1 cellular context compared by ENCODE assay signal in genomic region chr19:58150328-58150921, GRCh38.
TF ChIP-seq lines count a peak whose summit lies in the region.

TSS of gene ZNF329 (minus strand) at chr19:58150789. CDS start at chr19:58129503, 21,286 bp downstream.

TF ChIP-seq in HepG2, 621 proteins besides CTCF, POLR2A, EP300 and RAD21 (continued from another document and continues in another):
- peak; percentile 66; the same call in 1 of the 2 replicates for TF ChIP-seq ZNF598 (CRISPR knock-in tag; IDR thresholded peaks at IDR 0.05; ENCODE audit: borderline replicate concordance)
- TF ChIP-seq ZNF234 (CRISPR knock-in tag; conservative IDR thresholded peaks at IDR 0.05), result no peak
- no peak for TF ChIP-seq AKNA (CRISPR knock-in tag; IDR thresholded peaks at IDR 0.05; ENCODE audit: borderline replicate concordance)
- TF ChIP-seq EEA1 (CRISPR knock-in tag; IDR thresholded peaks at IDR 0.05; ENCODE audit: borderline replicate concordance), result no peak
- TF ChIP-seq KLF13 (CRISPR knock-in tag; IDR thresholded peaks at IDR 0.05), result no peak
- no peak for TF ChIP-seq ZNF253 (CRISPR knock-in tag; IDR thresholded peaks at IDR 0.05; ENCODE audit: borderline replicate concordance)
- TF ChIP-seq FOXA3 (CRISPR knock-in tag; IDR thresholded peaks at IDR 0.05), result no peak
- TF ChIP-seq TOPORS (CRISPR knock-in tag; IDR thresholded peaks at IDR 0.05), result no peak
- TF ChIP-seq ZSCAN22 (CRISPR knock-in tag; IDR thresholded peaks at IDR 0.05), result no peak
- TF ChIP-seq CHD2 (IDR thresholded peaks at IDR 0.05; ENCODE audit: low read depth, low read length), result no peak
- 0 out of 2 replicates have a peak, but pooled peaks have one; percentile 57 for TF ChIP-seq ZC3H13 (CRISPR knock-in tag; IDR thresholded peaks at IDR 0.05)
- peak; percentile 42; the same call in 1 of the 2 replicates for TF ChIP-seq ZSCAN25 (CRISPR knock-in tag; IDR thresholded peaks at IDR 0.05)
- no peak for TF ChIP-seq RFX5 (IDR thresholded peaks at IDR 0.05; ENCODE audit: low read depth, low read length)
- TF ChIP-seq PHF20 (CRISPR knock-in tag; IDR thresholded peaks at IDR 0.05), result peak; percentile 63
- no peak for TF ChIP-seq SRSF1 (optimal IDR thresholded peaks at IDR 0.05; ENCODE audit: low read depth, low read length)
- no peak for TF ChIP-seq PBX2 (CRISPR knock-in tag; IDR thresholded peaks at IDR 0.05)
- TF ChIP-seq SNAI1 (CRISPR knock-in tag; IDR thresholded peaks at IDR 0.05; ENCODE audit: borderline replicate concordance), result no peak
- TF ChIP-seq E2F1 (CRISPR knock-in tag; IDR thresholded peaks at IDR 0.05), result no peak
- no peak for TF ChIP-seq RORA (CRISPR knock-in tag; IDR thresholded peaks at IDR 0.05)
- TF ChIP-seq ZNF614 (CRISPR knock-in tag; IDR thresholded peaks at IDR 0.05; ENCODE audit: borderline replicate concordance), result no peak
- TF ChIP-seq ZNF251 (CRISPR knock-in tag; IDR thresholded peaks at IDR 0.05), result no peak
- TF ChIP-seq DR1 (CRISPR knock-in tag; IDR thresholded peaks at IDR 0.05), result no peak
- peak; percentile 51; the same call in 1 of the 2 replicates for TF ChIP-seq NFKB2 (CRISPR knock-in tag; IDR thresholded peaks at IDR 0.05; ENCODE audit: borderline replicate concordance)
- TF ChIP-seq NPAS2 (CRISPR knock-in tag; IDR thresholded peaks at IDR 0.05; ENCODE audit: borderline replicate concordance), result no peak
- no peak for TF ChIP-seq FOXA1 (IDR thresholded peaks at IDR 0.05)
- TF ChIP-seq FOXA1 (CRISPR knock-in tag; IDR thresholded peaks at IDR 0.05), result no peak
- TF ChIP-seq HBP1 (CRISPR knock-in tag; IDR thresholded peaks at IDR 0.05; ENCODE audit: low read depth), result no peak
- no peak for TF ChIP-seq ZFP1 (CRISPR knock-in tag; IDR thresholded peaks at IDR 0.05)
- TF ChIP-seq HDAC2 (CRISPR knock-in tag; IDR thresholded peaks at IDR 0.05), result no peak
- peak; percentile 64; the same call in 1 of the 2 replicates for TF ChIP-seq NAIF1 (CRISPR knock-in tag; IDR thresholded peaks at IDR 0.05; ENCODE audit: borderline replicate concordance)
- no peak for TF ChIP-seq ZNF17 (CRISPR knock-in tag; IDR thresholded peaks at IDR 0.05)
- no peak for TF ChIP-seq SKI (IDR thresholded peaks at IDR 0.05; ENCODE audit: partially characterized antibody)
- TF ChIP-seq RBAK (CRISPR knock-in tag; IDR thresholded peaks at IDR 0.05), result no peak
- no peak for TF ChIP-seq MXD4 (CRISPR knock-in tag; IDR thresholded peaks at IDR 0.05)
- TF ChIP-seq JDP2 (CRISPR knock-in tag; IDR thresholded peaks at IDR 0.05; ENCODE audit: borderline replicate concordance), result no peak
- TF ChIP-seq ZNF674 (CRISPR knock-in tag; IDR thresholded peaks at IDR 0.05; ENCODE audit: low read depth), result no peak
- no peak for TF ChIP-seq ATF6 (CRISPR knock-in tag; conservative IDR thresholded peaks at IDR 0.05)
- TF ChIP-seq POLR2G (IDR thresholded peaks at IDR 0.05; ENCODE audit: low read depth, low read length), result peak; percentile 66
- TF ChIP-seq ZNF543 (CRISPR knock-in tag; IDR thresholded peaks at IDR 0.05), result no peak
- peak; percentile 62; the same call in 1 of the 2 replicates for TF ChIP-seq POGK (CRISPR knock-in tag; conservative IDR thresholded peaks at IDR 0.05)
- no peak for TF ChIP-seq TMF1 (CRISPR knock-in tag; IDR thresholded peaks at IDR 0.05; ENCODE audit: low read depth)
- no peak for TF ChIP-seq TIGD3 (CRISPR knock-in tag; IDR thresholded peaks at IDR 0.05; ENCODE audit: borderline replicate concordance)
- no peak for TF ChIP-seq ZBTB14 (CRISPR knock-in tag; IDR thresholded peaks at IDR 0.05)
- no peak for TF ChIP-seq ZBTB34 (CRISPR knock-in tag; IDR thresholded peaks at IDR 0.05)
- TF ChIP-seq ZNF20 (CRISPR knock-in tag; IDR thresholded peaks at IDR 0.05), result no peak
- TF ChIP-seq ZFX (CRISPR knock-in tag; IDR thresholded peaks at IDR 0.05; ENCODE audit: low read depth), result no peak; the same call in 1 of the 2 replicates
- 0 out of 2 replicates have a peak, but pooled peaks have one; percentile 26 for TF ChIP-seq ZNF850 (CRISPR knock-in tag; conservative IDR thresholded peaks at IDR 0.05)
- TF ChIP-seq ZNF580 (CRISPR knock-in tag; IDR thresholded peaks at IDR 0.05; ENCODE audit: borderline replicate concordance, low read depth), result 0 out of 2 replicates have a peak, but pooled peaks have one; percentile 33
- TF ChIP-seq ZBTB37 (CRISPR knock-in tag; IDR thresholded peaks at IDR 0.05), result no peak
- TF ChIP-seq PITX1 (CRISPR knock-in tag; IDR thresholded peaks at IDR 0.05), result peak; percentile 59; the same call in 1 of the 2 replicates
